In the genomic region with DNA sequence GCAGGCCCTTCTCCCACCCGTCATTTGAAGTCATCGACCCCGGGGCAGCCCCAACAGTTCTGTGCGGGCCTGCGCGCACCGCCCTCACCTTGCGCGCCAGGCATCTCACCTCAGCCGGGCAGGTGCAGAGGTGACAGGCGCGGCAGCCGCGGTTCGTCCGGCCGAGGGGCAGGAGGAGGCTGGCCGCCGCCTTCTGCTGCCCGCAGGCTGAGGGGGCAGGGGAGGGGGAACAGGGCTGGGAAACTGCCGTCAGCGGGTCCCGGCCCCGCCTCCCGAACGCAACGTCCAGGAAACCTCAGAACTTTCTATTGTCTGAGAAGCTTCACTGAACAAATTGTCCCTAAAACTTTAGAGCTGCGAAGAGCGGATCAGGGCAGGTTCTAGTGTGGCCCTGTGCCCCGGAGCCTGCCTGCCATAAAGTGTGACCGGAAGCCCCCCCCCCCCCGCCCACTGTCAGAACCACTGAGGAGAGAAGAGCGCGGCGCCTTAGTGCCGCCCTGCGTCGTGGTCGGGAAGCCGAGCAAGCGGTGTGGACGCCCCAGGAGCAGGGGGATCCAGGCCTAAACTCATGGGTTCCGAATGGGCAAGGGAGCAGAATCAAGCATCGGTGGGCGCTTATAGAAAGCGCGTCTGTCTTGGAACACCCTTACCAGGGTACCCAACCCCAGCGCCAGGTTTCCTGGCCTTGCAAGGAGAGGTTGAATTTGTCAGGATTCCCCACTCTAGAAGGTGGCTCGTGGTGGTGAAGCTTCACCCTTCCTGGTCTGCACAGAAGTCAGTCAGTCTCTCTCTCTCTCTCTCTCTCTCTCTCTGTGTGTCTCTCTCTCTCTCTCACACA, we compare ENCODE assay signal across 8 cellular contexts. TPM values are rescaled to one million over a fixed set of nuclear protein-coding genes. Genes with fewer than 3 reads are reported as not detected.
DNase-seq lines count a peak whose midpoint lies in the region; ATAC-seq, FAIRE-seq and TF ChIP-seq lines count a peak whose summit lies in the region.

No MANE protein-coding gene starts in this region.

- peaks cover 91 to 100% of the 10 kb centered on the region in 2 donors for H3K27me3 ChIP-seq in left lung

- peak overlapping the region; percentile 13 to 33 for H3K4me3 ChIP-seq in cardiac fibroblast (replicated peaks in 1 of 2; ENCODE audit: low read depth in 2 of 2, low read length in 2 of 2)
- H3K4me3 ChIP-seq in left lung: peak overlapping the region in 1 of 2 donors; percentile 11

- no peak for TF ChIP-seq CTCF in cardiac fibroblast (IDR thresholded peaks at IDR 0.05; ENCODE audit: low read depth, low read length)
- TF ChIP-seq CTCF in left lung (IDR thresholded peaks at IDR 0.05): no peak

- no peaks in the 10 kb centered on the region for H3K9me3 ChIP-seq in left lung

- intact Hi-C loops in Right ventricle myocardium superior (cut with DNase I): no loop called here
- intact Hi-C loops in Right ventricle myocardium inferior (cut with DNase I): loop anchor here (10.0 kb wide), 1 partner anchor 437 kb away; no protein-coding TSS in a partner anchor
- intact Hi-C loops in left lung (cut with DNase I): no loop called here

- ATAC-seq in Right ventricle myocardium superior (ENCODE audit: poor library complexity): peak; percentile 48
- ATAC-seq in Right ventricle myocardium inferior: no peak
- peak; percentile 46 for ATAC-seq in left lung
- no peak for ATAC-seq in HG02938 (IDR thresholded peaks at IDR 0.05; ENCODE audit: unreplicated experiment)
- ATAC-seq in HG03457 (IDR thresholded peaks at IDR 0.05; ENCODE audit: unreplicated experiment): no peak

- DNase-seq in Right ventricle myocardium superior: no peak
- DNase-seq in Right ventricle myocardium inferior (ENCODE audit: missing footprints): no peak
- DNase-seq in cardiac fibroblast (ENCODE audit: low read depth in 2 of 2): peak; percentile 44 to 59
- DNase-seq in left lung: no peak
- peak; percentile 39 for DNase-seq in ureter (ENCODE audit: low spot score)
- DNase-seq in RCC 7860 (ENCODE audit: low spot score): no peak

- no peak overlapping the region for H3K27ac ChIP-seq in left lung

- no peaks in the 10 kb centered on the region for H3K36me3 ChIP-seq in left lung

- no peak for FAIRE-seq in RCC 7860 (lab: Jason Lieb, UNC)

- H3K4me1 ChIP-seq in left lung: peaks cover 12 to 21% of the 10 kb centered on the region in 2 donors

RNA-seq across cellular contexts. Expression of a gene that starts 13.3 kb away (rescaled TPM):
- 0.43 TPM for total RNA-seq in Right ventricle myocardium superior
- 0.43 TPM for total RNA-seq in Right ventricle myocardium inferior
- total RNA-seq in left lung: 1 to 10 TPM in 1 of 2 donors, under 1 TPM in 1; 0.50 to 1.0 TPM
- total RNA-seq in ureter: not detected

Comparison
In these comparisons a context has a peak if more than half of its experiments do, and no peak if none do; other contexts are left out.
1. ATAC-seq: peak in Right ventricle myocardium superior (single experiment) and left lung (single experiment); none in Right ventricle myocardium inferior (single experiment), HG02938 (single experiment) and HG03457 (single experiment).
2. DNase-seq: peak in cardiac fibroblast (2 of 2) and ureter (single experiment); none in Right ventricle myocardium superior (single experiment), Right ventricle myocardium inferior (single experiment), left lung (0 of 2) and RCC 7860 (single experiment).